Comparison of ENCODE assay signal across 20 cellular contexts in the genomic region with DNA sequence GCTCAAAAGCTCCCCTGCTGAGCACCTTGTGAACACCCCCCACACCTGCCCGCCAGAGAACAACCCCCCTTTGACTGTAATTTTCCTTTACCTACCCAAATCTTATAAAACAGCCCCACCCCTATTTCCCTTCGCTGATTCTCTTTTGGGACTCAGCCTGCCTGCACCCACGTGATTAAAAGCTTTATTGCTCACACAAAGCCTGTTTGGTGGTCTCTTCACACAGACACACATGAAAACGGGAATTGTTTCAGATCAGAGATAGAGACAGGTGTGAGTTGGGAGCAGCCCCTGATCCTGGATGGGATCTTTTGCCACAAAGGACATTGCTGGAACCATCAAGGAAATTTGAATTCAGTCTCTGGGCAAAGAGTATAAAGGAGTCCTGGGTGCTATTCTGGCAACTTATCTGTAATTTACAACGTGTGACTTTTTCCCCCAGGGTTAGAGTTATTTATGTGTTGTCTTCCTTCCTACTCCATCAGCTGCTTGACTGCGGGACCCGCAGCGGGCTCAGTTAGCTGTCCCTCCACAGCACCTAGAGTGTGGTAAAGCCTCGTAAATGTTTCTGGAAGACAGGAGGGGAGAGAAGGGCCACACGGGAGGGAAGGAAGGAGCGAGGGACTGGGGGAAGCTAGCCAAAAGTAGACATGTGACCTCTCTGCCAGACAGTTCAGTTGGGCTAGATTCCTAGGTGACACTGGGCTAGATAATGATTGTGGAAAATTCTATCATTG.
A peak's percentile ranks its signal among the peaks of the same experiment; 100 is the strongest.
DNase-seq lines count a peak whose midpoint lies in the region; ATAC-seq and TF ChIP-seq lines count a peak whose summit lies in the region.
"Had no signal": no experiment of that assay in that cellular context is flagged by ENCODE, and none has a peak within 500 bp of the region (broad histone marks: within the 10 kb centered on the region; RNA-seq: fewer than 3 reads in every experiment).

No MANE protein-coding gene starts in this region.

- no peak overlapping the region for H3K4me3 Mint-ChIP-seq in progenitor cell of endocrine pancreas (ENCODE audit: low read depth)
- H3K4me3 Mint-ChIP-seq in immature natural killer cell: no peak overlapping the region
- H3K4me3 Mint-ChIP-seq: activated naive CD4-positive, alpha-beta T cell treated with anti-CD3 and anti-CD28 coated beads, Interleukin-2, amount 10 ng/mL, durations not matched to agents 7 days and 5 days; activated T-cell treated with anti-CD3 and anti-CD28 coated beads, Interleukin-2, amount 50 U/mL, for 72 hours; CD14-positive monocyte had no signal

- H3K4me3 ChIP-seq in iPS DF 6.9 (ENCODE audit: low read length): no peak overlapping the region
- H3K4me3 ChIP-seq: coronary artery had no signal

- H3K27ac ChIP-seq in iPS DF 6.9 (ENCODE audit: low read length): peak overlapping the region; percentile 33
- H3K27ac ChIP-seq: coronary artery had no signal

- TF ChIP-seq CTCF in progenitor cell of endocrine pancreas (IDR thresholded peaks at IDR 0.05; ENCODE audit: unreplicated experiment): no peak

- H3K4me1 ChIP-seq in ES-I3 (ENCODE audit: insufficient read depth, low read length) (peaks cover 30% of the 10 kb centered on the region), iPS DF 6.9 (ENCODE audit: control insufficient read depth, insufficient read depth, low read length) (peaks cover 5% of the 10 kb centered on the region; the same call in 1 of the 2 replicates)

- H3K9me3 Mint-ChIP-seq in progenitor cell of endocrine pancreas (ENCODE audit: low read depth) (no peaks in the 10 kb centered on the region), immature natural killer cell (no peaks in the 10 kb centered on the region)
- H3K9me3 Mint-ChIP-seq: activated naive CD4-positive, alpha-beta T cell treated with anti-CD3 and anti-CD28 coated beads, Interleukin-2, amount 10 ng/mL, durations not matched to agents 7 days and 5 days; activated T-cell treated with anti-CD3 and anti-CD28 coated beads, Interleukin-2, amount 50 U/mL, for 72 hours had no signal

- H3K36me3 Mint-ChIP-seq in progenitor cell of endocrine pancreas (ENCODE audit: insufficient read depth) (no peaks in the 10 kb centered on the region), immature natural killer cell (no peaks in the 10 kb centered on the region)
- H3K36me3 Mint-ChIP-seq: activated naive CD4-positive, alpha-beta T cell treated with anti-CD3 and anti-CD28 coated beads, Interleukin-2, amount 10 ng/mL, durations not matched to agents 7 days and 5 days; CD14-positive monocyte had no signal

- 0 out of 2 replicates have a peak overlapping the region, but pooled peaks have one; percentile 4 for H3K9ac ChIP-seq in ES-I3 (ENCODE audit: low read depth, low read length)

- H3K27me3 ChIP-seq in iPS DF 6.9 (ENCODE audit: control insufficient read depth, insufficient read depth, low read length): no peaks in the 10 kb centered on the region

- H3K4me1 Mint-ChIP-seq in progenitor cell of endocrine pancreas (ENCODE audit: low read depth): peaks cover 7% of the 10 kb centered on the region
- no peaks in the 10 kb centered on the region for H3K4me1 Mint-ChIP-seq in immature natural killer cell
- H3K4me1 Mint-ChIP-seq: activated naive CD4-positive, alpha-beta T cell treated with anti-CD3 and anti-CD28 coated beads, Interleukin-2, amount 10 ng/mL, durations not matched to agents 7 days and 5 days; CD14-positive monocyte had no signal

- H3K36me3 ChIP-seq in ES-I3 (ENCODE audit: insufficient read depth, low read length): no peaks in the 10 kb centered on the region
- H3K36me3 ChIP-seq in iPS DF 6.9 (ENCODE audit: control insufficient read depth, insufficient read depth, low read length): no peaks in the 10 kb centered on the region

- H3K27ac Mint-ChIP-seq in progenitor cell of endocrine pancreas: peak overlapping the region; percentile 84
- no peak overlapping the region for H3K27ac Mint-ChIP-seq in immature natural killer cell
- H3K27ac Mint-ChIP-seq: activated naive CD4-positive, alpha-beta T cell treated with anti-CD3 and anti-CD28 coated beads, Interleukin-2, amount 10 ng/mL, durations not matched to agents 7 days and 5 days; activated T-cell treated with anti-CD3 and anti-CD28 coated beads, Interleukin-2, amount 50 U/mL, for 72 hours; CD14-positive monocyte had no signal

- ATAC-seq in HG02973 (IDR thresholded peaks at IDR 0.05; ENCODE audit: unreplicated experiment): no peak
- ATAC-seq: activated T-cell treated with anti-CD3 and anti-CD28 coated beads, Interleukin-2, amount 50 U/mL, for 72 hours; HCT116; PC-3 had no signal

- H3K27me3 Mint-ChIP-seq in progenitor cell of endocrine pancreas: no peaks in the 10 kb centered on the region
- H3K27me3 Mint-ChIP-seq in immature natural killer cell (ENCODE audit: low read depth in 3 of 3): peaks cover 0 to 4% (median 0%) of the 10 kb centered on the region in 3 donors
- H3K27me3 Mint-ChIP-seq: activated naive CD4-positive, alpha-beta T cell treated with anti-CD3 and anti-CD28 coated beads, Interleukin-2, amount 10 ng/mL, durations not matched to agents 7 days and 5 days had no signal

- no CpG with 5 or more reads among the region's 11 CpGs for WGBS in iPS DF 6.9 (ENCODE audit: insufficient coverage, insufficient read length)

- DNase-seq in LoVo (ENCODE audit: low spot score): peak; percentile 20
- no peak for DNase-seq in iPS DF 6.9 (ENCODE audit: low read depth, low spot score)
- DNase-seq in progenitor cell of endocrine pancreas (ENCODE audit: low spot score, unreplicated experiment): no peak
- DNase-seq in activated CD4-positive, alpha-beta T cell treated with anti-CD3 and anti-CD28 coated beads for 4 hours: no peak
- DNase-seq in immature natural killer cell: no peak
- DNase-seq: activated naive CD4-positive, alpha-beta T cell treated with anti-CD3 and anti-CD28 coated beads, Interleukin-2, amount 10 ng/mL, durations not matched to agents 7 days and 5 days; activated T-cell treated with anti-CD3 and anti-CD28 coated beads, Interleukin-2, amount 50 U/mL, for 72 hours; GF-D8; Kasumi-1; NCI-H1092 treated with DMSO at 0.1 percent for 48 hours; NCI-H2029 treated with DMSO at 0.1 percent for 48 hours; PC-3; SIG-M5; stimulated activated CD4-positive, alpha-beta T cell treated with anti-CD3 and anti-CD28 coated beads, Interleukin-15, amount 100 ng/mL, for 24 hours; T-helper 1 cell had no signal

- no peaks in the 10 kb centered on the region; the same call in 1 of the 2 replicates for H3K9me3 ChIP-seq in ES-I3 (ENCODE audit: control insufficient read depth, insufficient read depth, low read length)
- H3K9me3 ChIP-seq in iPS DF 6.9 (ENCODE audit: control insufficient read depth, insufficient read depth, low read length): no peaks in the 10 kb centered on the region; the same call in 1 of the 2 replicates
